ENCODE assay signal across 13 cellular contexts in genomic region chr7:137881607-137882260, GRCh38. TPM values are rescaled to one million over a fixed set of nuclear protein-coding genes. Genes with fewer than 3 reads are reported as not detected.
DNase-seq lines count a peak whose midpoint lies in the region; ATAC-seq lines count a peak whose summit lies in the region.
"Had no signal": no experiment of that assay in that cellular context is flagged by ENCODE, and none has a peak within 500 bp of the region (broad histone marks: within the 10 kb centered on the region; RNA-seq: fewer than 3 reads in every experiment).

No MANE protein-coding gene starts in this region.

- H3K4me1 ChIP-seq in SJSA1 (replicated peaks): peaks cover 50% of the 10 kb centered on the region
- H3K4me1 ChIP-seq in skeletal muscle tissue (ENCODE audit: control insufficient read depth in 3 of 3, insufficient read depth in 3 of 3, low read length in 3 of 3): peaks cover 32 to 41% (median 38%) of the 10 kb centered on the region in 3 donors

- no peak for DNase-seq in activated CD4-positive, alpha-beta T cell treated with anti-CD3 and anti-CD28 coated beads for 36 hours
- no peak for DNase-seq in activated CD4-positive, alpha-beta T cell treated with anti-CD3 and anti-CD28 coated beads for 48 hours
- DNase-seq in SJSA1 (ENCODE audit: low read depth in 1 of 2, low spot score in 2 of 2): no peak
- DNase-seq in COR-L47 (lab: John Stamatoyannopoulos, UW): no peak
- no peak for DNase-seq in NCI-H1436 (lab: John Stamatoyannopoulos, UW)
- no peak for DNase-seq in AG20443 (ENCODE audit: low spot score)
- DNase-seq: activated CD4-positive, CD25-positive, alpha-beta regulatory T cell treated with anti-CD3 and anti-CD28 coated beads, Interleukin-2, amount 50 U/mL, for 72 hours; activated naive CD4-positive, alpha-beta T cell treated with anti-CD3 and anti-CD28 coated beads, Interleukin-2, amount 50 U/mL, for 16 hours; cortex of kidney; DMS 273 treated with DMSO at 0.1 percent for 48 hours had no signal

- H3K4me1 Mint-ChIP-seq in activated CD4-positive, alpha-beta T cell treated with anti-CD3 and anti-CD28 coated beads for 36 hours: peaks cover 18% of the 10 kb centered on the region
- H3K4me1 Mint-ChIP-seq: stimulated activated memory B cell treated with anti-CD40 and anti-IgM and Interleukin-4, amounts not matched to agents 10 μg/mL and 1 μg/mL and 100 μg/mL, for 72 hours had no signal

- H3K9me3 Mint-ChIP-seq in activated CD4-positive, alpha-beta T cell treated with anti-CD3 and anti-CD28 coated beads for 36 hours (ENCODE audit: low read depth): no peaks in the 10 kb centered on the region
- H3K9me3 Mint-ChIP-seq: stimulated activated memory B cell treated with anti-CD40 and anti-IgM and Interleukin-4, amounts not matched to agents 10 μg/mL and 1 μg/mL and 100 μg/mL, for 72 hours had no signal

- H3K4me3 ChIP-seq in SJSA1 (no peak overlapping the region), skeletal muscle tissue (ENCODE audit: low read length in 3 of 3) (no peak overlapping the region)

- H3K9ac ChIP-seq in skeletal muscle tissue (ENCODE audit: low read depth in 1 of 3, low read length in 3 of 3): no peak overlapping the region

- peak overlapping the region; percentile 59; the same call in 1 of the 2 replicates for H3K27ac ChIP-seq in SJSA1
- H3K27ac ChIP-seq in skeletal muscle tissue (ENCODE audit: low read depth, low read length): peak overlapping the region; percentile 69

- no peaks in the 10 kb centered on the region for H3K27me3 Mint-ChIP-seq in activated CD4-positive, alpha-beta T cell treated with anti-CD3 and anti-CD28 coated beads for 36 hours
- H3K27me3 Mint-ChIP-seq: stimulated activated memory B cell treated with anti-CD40 and anti-IgM and Interleukin-4, amounts not matched to agents 10 μg/mL and 1 μg/mL and 100 μg/mL, for 72 hours had no signal

- no peak overlapping the region for H3K4me3 Mint-ChIP-seq in activated CD4-positive, alpha-beta T cell treated with anti-CD3 and anti-CD28 coated beads for 36 hours
- H3K4me3 Mint-ChIP-seq: stimulated activated memory B cell treated with anti-CD40 and anti-IgM and Interleukin-4, amounts not matched to agents 10 μg/mL and 1 μg/mL and 100 μg/mL, for 72 hours had no signal

- ATAC-seq in activated CD4-positive, alpha-beta T cell treated with anti-CD3 and anti-CD28 coated beads for 36 hours: peak; percentile 24
- ATAC-seq in HG02623 (IDR thresholded peaks at IDR 0.05; ENCODE audit: unreplicated experiment): peak; percentile 6

- intact Hi-C loops in activated CD4-positive, alpha-beta T cell treated with anti-CD3 and anti-CD28 coated beads for 36 hours (cut with DNase I, micrococcal nuclease): no loop called here

- CTCF ChIA-PET in activated CD4-positive, alpha-beta T cell treated with anti-CD3 and anti-CD28 coated beads for 36 hours (lab: Charles Lee): interaction anchor here (1.1 kb wide), 1 partner anchor 21 kb away, joined by 3 read pairs; no protein-coding TSS in a partner anchor

- H3K9me3 ChIP-seq in SJSA1 (replicated peaks): no peaks in the 10 kb centered on the region
- peaks cover 0 to 3% (median 0%) of the 10 kb centered on the region in 3 donors for H3K9me3 ChIP-seq in skeletal muscle tissue (ENCODE audit: control insufficient read depth in 3 of 3, low read length in 3 of 3)

- POLR2A ChIA-PET in activated CD4-positive, alpha-beta T cell treated with anti-CD3 and anti-CD28 coated beads for 36 hours (lab: Charles Lee): no interaction called here

- peaks cover 54% of the 10 kb centered on the region for H3K36me3 Mint-ChIP-seq in activated CD4-positive, alpha-beta T cell treated with anti-CD3 and anti-CD28 coated beads for 36 hours (ENCODE audit: low read depth)

- no peaks in the 10 kb centered on the region for H3K27me3 ChIP-seq in SJSA1 (replicated peaks)
- no peaks in the 10 kb centered on the region for H3K27me3 ChIP-seq in skeletal muscle tissue (ENCODE audit: control insufficient read depth in 3 of 3, insufficient read depth in 3 of 3, low read length in 3 of 3)

- peak overlapping the region; percentile 24 for H3K27ac Mint-ChIP-seq in activated CD4-positive, alpha-beta T cell treated with anti-CD3 and anti-CD28 coated beads for 36 hours
- H3K27ac Mint-ChIP-seq: stimulated activated memory B cell treated with anti-CD40 and anti-IgM and Interleukin-4, amounts not matched to agents 10 μg/mL and 1 μg/mL and 100 μg/mL, for 72 hours had no signal

- H3K36me3 ChIP-seq in SJSA1 (peaks cover 60% of the 10 kb centered on the region), skeletal muscle tissue (ENCODE audit: control insufficient read depth in 3 of 3, insufficient read depth in 3 of 3, low read length in 3 of 3) (peaks cover 18 to 43% (median 24%) of the 10 kb centered on the region in 3 donors)

RNA-seq across cellular contexts. Expression of gene DGKI, which starts 35.0 kb away (rescaled TPM):
- 1 to 10 TPM; 2.9 to 3.0 TPM for total RNA-seq in activated CD4-positive, alpha-beta T cell treated with anti-CD3 and anti-CD28 coated beads for 36 hours
- 1.6 and 2.9 TPM in 2 replicates for total RNA-seq in SJSA1 (2014; rRNA removed; shearing (Covaris generic))
- total RNA-seq in skeletal muscle tissue: 1.0 TPM
